8 cellular contexts compared by ENCODE assay signal in the genomic region with DNA sequence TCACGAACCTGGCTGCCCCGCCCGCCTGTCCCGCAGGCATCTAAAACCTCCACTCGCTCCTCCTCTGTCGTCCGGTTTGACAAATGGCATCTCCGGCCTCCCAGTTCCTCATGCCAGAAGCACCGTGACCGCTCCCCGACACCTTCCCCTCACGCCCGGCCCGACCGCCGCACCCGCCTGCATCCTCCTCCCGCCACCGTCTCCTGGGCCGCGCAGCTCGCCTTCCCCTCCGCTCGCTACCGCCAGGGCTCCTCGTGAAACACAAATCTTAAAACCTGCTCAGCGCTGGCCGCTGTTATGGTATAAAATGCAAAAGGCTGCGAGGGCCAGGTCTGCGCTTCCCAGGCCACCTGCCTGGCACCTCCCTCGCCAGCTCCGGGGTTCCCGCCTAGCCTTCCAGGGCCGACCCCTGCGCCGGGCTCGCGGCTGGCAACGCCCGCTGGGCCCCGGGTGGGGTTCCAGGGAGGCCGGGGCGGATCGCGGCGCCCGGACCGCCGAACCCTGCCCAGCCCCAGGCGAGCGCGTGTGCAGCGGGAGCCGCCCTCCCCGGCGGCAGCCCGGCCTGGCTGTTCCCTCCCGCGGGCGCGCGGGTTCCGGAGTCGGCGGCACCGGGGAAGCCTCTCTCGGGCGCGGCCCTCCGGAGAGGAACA. TPM values are rescaled to one million over a fixed set of nuclear protein-coding genes. Genes with fewer than 3 reads are reported as not detected.
A peak's percentile ranks its signal among the peaks of the same experiment; 100 is the strongest.
DNase-seq lines count a peak whose midpoint lies in the region; ATAC-seq and TF ChIP-seq lines count a peak whose summit lies in the region.

No MANE protein-coding gene starts in this region.

- H3K4me3 ChIP-seq in HAP-1, result peak overlapping the region; percentile 76
- peak overlapping the region; percentile 76 for H3K4me3 ChIP-seq in NT2/D1 (ENCODE audit: insufficient read length, low read depth)
- peak overlapping the region; percentile 77 to 96 (median 94) for H3K4me3 ChIP-seq in breast epithelium

- H3K4me1 ChIP-seq in HAP-1 (no peaks in the 10 kb centered on the region), NT2/D1 (ENCODE audit: insufficient read depth, insufficient read length) (peaks cover 18% of the 10 kb centered on the region), breast epithelium (peaks cover 0 to 15% of the 10 kb centered on the region in 2 donors)

- ATAC-seq in left colon (peak; percentile 39), GM18861 (IDR thresholded peaks at IDR 0.05; ENCODE audit: unreplicated experiment) (no peak)
- ATAC-seq in stimulated activated naive CD8-positive, alpha-beta T cell treated with anti-CD3 and anti-CD28 coated beads, Interleukin-15, amount 100 ng/mL, for 72 hours, result peak; percentile 25

- TF ChIP-seq POLR2A in breast epithelium (IDR thresholded peaks at IDR 0.05), result no peak

- peak; percentile 15 to 18 (median 16) for TF ChIP-seq CTCF in breast epithelium (IDR thresholded peaks at IDR 0.05)

- H3K4me1 Mint-ChIP-seq in stimulated activated naive CD8-positive, alpha-beta T cell treated with anti-CD3 and anti-CD28 coated beads, Interleukin-15, amount 100 ng/mL, for 72 hours, result peaks cover 34% of the 10 kb centered on the region

- peaks cover 14% of the 10 kb centered on the region for H3K36me3 ChIP-seq in HAP-1 (replicated peaks)
- peaks cover 70% of the 10 kb centered on the region for H3K36me3 ChIP-seq in NT2/D1 (ENCODE audit: insufficient read depth, insufficient read length, low read length)
- H3K36me3 ChIP-seq in breast epithelium, result peaks cover under 1% of the 10 kb centered on the region

- H3K27ac Mint-ChIP-seq in stimulated activated naive CD8-positive, alpha-beta T cell treated with anti-CD3 and anti-CD28 coated beads, Interleukin-15, amount 100 ng/mL, for 72 hours, result peak overlapping the region; percentile 44 to 63

- no peaks in the 10 kb centered on the region for H3K9me3 Mint-ChIP-seq in stimulated activated naive CD8-positive, alpha-beta T cell treated with anti-CD3 and anti-CD28 coated beads, Interleukin-15, amount 100 ng/mL, for 72 hours

- H3K27me3 ChIP-seq in HAP-1 (ENCODE audit: low read depth), result no peaks in the 10 kb centered on the region
- no peaks in the 10 kb centered on the region for H3K27me3 ChIP-seq in NT2/D1 (ENCODE audit: insufficient read depth, insufficient read length)
- no peaks in the 10 kb centered on the region for H3K27me3 ChIP-seq in breast epithelium

- H3K9me3 ChIP-seq in HAP-1 (no peaks in the 10 kb centered on the region), NT2/D1 (ENCODE audit: insufficient read depth, low read length) (no peaks in the 10 kb centered on the region), breast epithelium (no peaks in the 10 kb centered on the region)

- H3K9ac ChIP-seq in NT2/D1 (ENCODE audit: insufficient read length, low read depth), result peak overlapping the region; percentile 89

- DNase-seq in GM03348 (ENCODE audit: low spot score), result peak; percentile 65
- DNase-seq in HAP-1 (ENCODE audit: low spot score in 2 of 2), result no peak
- DNase-seq in NT2/D1 (ENCODE audit: low read depth, low spot score), result no peak
- no peak for DNase-seq in breast epithelium (ENCODE audit: low spot score in 2 of 2)
- peak; percentile 38 to 53 for DNase-seq in left colon
- peak; percentile 41 to 49 for DNase-seq in stimulated activated naive CD8-positive, alpha-beta T cell treated with anti-CD3 and anti-CD28 coated beads, Interleukin-15, amount 100 ng/mL, for 72 hours
- DNase-seq in amniotic stem cell (lab: John Stamatoyannopoulos, UW), result no peak

- H3K27me3 Mint-ChIP-seq in stimulated activated naive CD8-positive, alpha-beta T cell treated with anti-CD3 and anti-CD28 coated beads, Interleukin-15, amount 100 ng/mL, for 72 hours, result no peaks in the 10 kb centered on the region

- in situ Hi-C loops in HAP-1 (cut with MboI; ENCODE audit: low sequenced_read_pairs), result no loop called here

- intact Hi-C loops in breast epithelium (cut with DNase I; ENCODE audit: low total_unique reads) (no loop called here), left colon (cut with DNase I, micrococcal nuclease) (no loop called here)

- H3K4me3 Mint-ChIP-seq in stimulated activated naive CD8-positive, alpha-beta T cell treated with anti-CD3 and anti-CD28 coated beads, Interleukin-15, amount 100 ng/mL, for 72 hours, result peak overlapping the region; percentile 88 to 92

- H3K27ac ChIP-seq in breast epithelium, result peak overlapping the region; percentile 83 to 91

RNA-seq across cellular contexts. Expression of a gene that starts 0.5 kb away (rescaled TPM):
- total RNA-seq in breast epithelium (100 to 1,000 TPM in 1 of 3 donors, 10 to 100 TPM in 2; 84.9 to 107 (median 88.5) TPM), left colon (10 to 100 TPM; 37.9 to 49.1 TPM)

RNA-seq across cellular contexts. Expression of a gene that starts 0.9 kb away (rescaled TPM):
- total RNA-seq in breast epithelium, result 10 to 100 TPM; 61.6 to 82.6 (median 80.3) TPM
- 10 to 100 TPM; 29.4 to 34.4 TPM for total RNA-seq in left colon

RNA-seq across cellular contexts. Expression of a gene that starts 8.9 kb away (rescaled TPM):
- total RNA-seq in breast epithelium, result 10 to 100 TPM; 85.9 to 95.4 (median 87.8) TPM
- 100 to 1,000 TPM; 103 to 133 TPM for total RNA-seq in left colon

RNA-seq across cellular contexts. Expression of a gene that starts 9.3 kb away (rescaled TPM):
- total RNA-seq in breast epithelium, result 10 to 100 TPM in 2 of 3 donors, 1 to 10 TPM in 1; 4.6 to 17.4 (median 14.0) TPM
- 10 to 100 TPM; 22.1 to 34.9 TPM for total RNA-seq in left colon

RNA-seq across cellular contexts. Expression of a gene that starts 10.5 kb away (rescaled TPM):
- 100 to 1,000 TPM in 2 of 3 donors, 10 to 100 TPM in 1; 86.6 to 119 (median 115) TPM for total RNA-seq in breast epithelium
- 10 to 100 TPM; 59.5 to 62.9 TPM for total RNA-seq in left colon

Comparison
In these comparisons a context has a peak if more than half of its experiments do, and no peak if none do; other contexts are left out.
1. DNase-seq: peak in GM03348 (single experiment), left colon (2 of 2) and stimulated activated naive CD8-positive, alpha-beta T cell treated with anti-CD3 and anti-CD28 coated beads, Interleukin-15, amount 100 ng/mL, for 72 hours (2 of 2); none in HAP-1 (0 of 2), NT2/D1 (single experiment), breast epithelium (0 of 2) and amniotic stem cell (single experiment).
2. Peak in every context shown above with its lines, with median percentiles within 50 percentile points of each other: H3K4me3 ChIP-seq.